Comparison of ENCODE assay signal across 8 cellular contexts in genomic region chr10:25113231-25114035, GRCh38.
DNase-seq lines count a peak whose midpoint lies in the region; ATAC-seq, FAIRE-seq and TF ChIP-seq lines count a peak whose summit lies in the region.

No MANE protein-coding gene starts in this region.

- H3K9me3 ChIP-seq in DOHH2 (ENCODE audit: control insufficient read depth, insufficient read depth, low read length), result no peaks in the 10 kb centered on the region

- no peaks in the 10 kb centered on the region for H3F3A ChIP-seq in DOHH2 (ENCODE audit: control insufficient read depth, insufficient read depth)

- no peaks in the 10 kb centered on the region for H3K36me3 Mint-ChIP-seq in activated CD8-positive, alpha-beta memory T cell treated with anti-CD3 and anti-CD28 coated beads, Interleukin-2, amount 10 ng/mL, durations not matched to agents 7 days and 5 days
- H3K36me3 Mint-ChIP-seq in neural crest cell (ENCODE audit: low read depth), result no peaks in the 10 kb centered on the region

- H3K36me3 ChIP-seq in DOHH2 (ENCODE audit: control insufficient read depth, low read length), result no peaks in the 10 kb centered on the region

- H3K4me3 Mint-ChIP-seq in activated CD8-positive, alpha-beta memory T cell treated with anti-CD3 and anti-CD28 coated beads, Interleukin-2, amount 10 ng/mL, durations not matched to agents 7 days and 5 days, result no peak overlapping the region
- peak overlapping the region; percentile 45 for H3K4me3 Mint-ChIP-seq in neural crest cell

- no peak overlapping the region for H3K27ac ChIP-seq in DOHH2 (ENCODE audit: low read depth, low read length)

- H3K27ac Mint-ChIP-seq in activated CD8-positive, alpha-beta memory T cell treated with anti-CD3 and anti-CD28 coated beads, Interleukin-2, amount 10 ng/mL, durations not matched to agents 7 days and 5 days, result no peak overlapping the region
- H3K27ac Mint-ChIP-seq in neural crest cell (ENCODE audit: unreplicated experiment), result peak overlapping the region; percentile 93

- no peaks in the 10 kb centered on the region for H3K27me3 ChIP-seq in DOHH2 (ENCODE audit: control insufficient read depth, low read length)

- H3K4me1 Mint-ChIP-seq in activated CD8-positive, alpha-beta memory T cell treated with anti-CD3 and anti-CD28 coated beads, Interleukin-2, amount 10 ng/mL, durations not matched to agents 7 days and 5 days, result no peaks in the 10 kb centered on the region
- peaks cover 36% of the 10 kb centered on the region for H3K4me1 Mint-ChIP-seq in neural crest cell

- H3K9me2 ChIP-seq in DOHH2 (replicated peaks; ENCODE audit: control insufficient read depth, low read length), result no peaks in the 10 kb centered on the region

- CTCF ChIA-PET in activated CD8-positive, alpha-beta memory T cell treated with anti-CD3 and anti-CD28 coated beads, Interleukin-2, amount 10 ng/mL, durations not matched to agents 7 days and 5 days (lab: Charles Lee), result interaction anchor here (1.2 to 1.5 kb wide), 3 partner anchors 10 to 114 kb away, joined by 3 to 5 read pairs (median 4); no protein-coding TSS in a partner anchor

- H3K79me2 ChIP-seq in DOHH2 (ENCODE audit: control insufficient read depth, low read length), result no peaks in the 10 kb centered on the region

- DNase-seq in HPDE6-E6E7 (ENCODE audit: extremely low spot score) (peak; percentile 4), NCI-H526 treated with DMSO at 0.1 percent for 48 hours (lab: John Stamatoyannopoulos, UW) (peak; percentile 65), foreskin fibroblast (peak; percentile 31 to 78), neural crest cell (ENCODE audit: low read depth, low spot score) (peak; percentile 74), urothelium cell line (ENCODE audit: low spot score) (peak; percentile 78)
- DNase-seq in activated CD8-positive, alpha-beta memory T cell treated with anti-CD3 and anti-CD28 coated beads, Interleukin-2, amount 10 ng/mL, durations not matched to agents 7 days and 5 days, result peak; percentile 58

- no peak overlapping the region for H3K4me3 ChIP-seq in DOHH2 (ENCODE audit: low read length)
- no peak overlapping the region for H3K4me3 ChIP-seq in foreskin fibroblast (ENCODE audit: low read depth in 1 of 2, low read length in 2 of 2)

- TF ChIP-seq CTCF in DOHH2 (IDR thresholded peaks at IDR 0.05; ENCODE audit: low read depth, low read length, poor library complexity, severe bottlenecking) (peak; percentile 79), foreskin fibroblast (IDR thresholded peaks at IDR 0.05; ENCODE audit: low read depth, low read length) (peak; percentile 89), neural crest cell (conservative IDR thresholded peaks at IDR 0.05) (peak; percentile 85)

- H3K9me3 Mint-ChIP-seq in activated CD8-positive, alpha-beta memory T cell treated with anti-CD3 and anti-CD28 coated beads, Interleukin-2, amount 10 ng/mL, durations not matched to agents 7 days and 5 days (ENCODE audit: low read depth), result no peaks in the 10 kb centered on the region
- H3K9me3 Mint-ChIP-seq in neural crest cell, result peaks cover 3% of the 10 kb centered on the region

- no peaks in the 10 kb centered on the region for H3K4me1 ChIP-seq in DOHH2 (ENCODE audit: control insufficient read depth, low read length)

- peak; percentile 90 for ATAC-seq in GM21381 (IDR thresholded peaks at IDR 0.05; ENCODE audit: unreplicated experiment)
- ATAC-seq in activated CD8-positive, alpha-beta memory T cell treated with anti-CD3 and anti-CD28 coated beads, Interleukin-2, amount 10 ng/mL, durations not matched to agents 7 days and 5 days, result peak; percentile 61

- no peak overlapping the region for H3K4me2 ChIP-seq in DOHH2 (ENCODE audit: low read length)

- FAIRE-seq in urothelium cell line (lab: Jason Lieb, UNC), result peak; percentile 52

- peaks cover 2% of the 10 kb centered on the region for H3K27me3 Mint-ChIP-seq in activated CD8-positive, alpha-beta memory T cell treated with anti-CD3 and anti-CD28 coated beads, Interleukin-2, amount 10 ng/mL, durations not matched to agents 7 days and 5 days
- H3K27me3 Mint-ChIP-seq in neural crest cell (ENCODE audit: low read depth), result no peaks in the 10 kb centered on the region

- H4K20me1 ChIP-seq in DOHH2 (ENCODE audit: control insufficient read depth, insufficient read depth, low read depth, low read length), result no peaks in the 10 kb centered on the region; the same call in 1 of the 2 replicates

Comparison
In these comparisons a context has a peak if more than half of its experiments do, and no peak if none do; other contexts are left out.
1. DNase-seq: peak in every context shown above with its lines; median percentile 78 in urothelium cell line; 74 in neural crest cell; 65 in NCI-H526 treated with DMSO at 0.1 percent for 48 hours; 58 in activated CD8-positive, alpha-beta memory T cell treated with anti-CD3 and anti-CD28 coated beads, Interleukin-2, amount 10 ng/mL, durations not matched to agents 7 days and 5 days; 54 in foreskin fibroblast; 4 in HPDE6-E6E7.